33 cellular contexts compared by ENCODE assay signal in the genomic region with DNA sequence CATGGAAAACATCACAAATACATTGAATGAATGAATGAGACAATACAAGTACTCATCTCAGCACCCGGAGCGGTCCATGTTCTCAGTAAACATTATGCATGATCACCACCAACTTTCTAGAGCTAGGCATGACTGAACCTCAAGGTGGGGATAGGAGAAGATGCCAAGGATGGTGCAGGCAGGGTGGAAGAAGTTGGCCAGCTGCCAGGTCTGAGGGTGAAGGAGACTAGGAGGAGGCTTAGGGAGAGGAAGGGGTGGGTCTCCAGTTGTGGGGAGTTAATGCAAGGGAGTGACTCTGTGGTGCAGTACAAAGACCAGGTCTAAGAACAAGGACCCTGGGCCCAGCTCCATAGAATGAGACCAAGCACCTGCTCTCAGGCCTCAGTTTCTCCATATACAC.
"Had no signal": no experiment of that assay in that cellular context is flagged by ENCODE, and none has a peak within 500 bp of the region (broad histone marks: within the 10 kb centered on the region; RNA-seq: fewer than 3 reads in every experiment).

No MANE protein-coding gene starts in this region.

- H3K27ac ChIP-seq: adrenal gland, body of pancreas, brain microvascular endothelial cell, breast epithelium, VCaP had no signal

- H3K9me3 ChIP-seq: adrenal gland, body of pancreas had no signal

- H3K4me3 ChIP-seq: adrenal gland, body of pancreas, breast epithelium had no signal

- H3K36me3 ChIP-seq: adrenal gland, brain microvascular endothelial cell, breast epithelium had no signal

- H3K27me3 ChIP-seq: body of pancreas, brain microvascular endothelial cell, breast epithelium had no signal

- H3K4me1 ChIP-seq: adrenal gland, body of pancreas, breast epithelium had no signal

- FAIRE-seq: astrocyte, TTC549 had no signal

- DNase-seq: activated B cell treated with CpG ODN at 0.5 μM for 24 hours; activated CD4-positive, alpha-beta memory T cell treated with anti-CD3 and anti-CD28 coated beads for 36 hours; activated CD4-positive, alpha-beta T cell treated with anti-CD3 and anti-CD28 coated beads for 4 hours; activated CD4-positive, alpha-beta T cell treated with anti-CD3 and anti-CD28 coated beads, Interleukin-2, amount 10 ng/mL, durations not matched to agents 24 days and 14 days; activated CD4-positive, alpha-beta T cell treated with anti-CD3 and anti-CD28 coated beads, Interleukin-2, amount 50 U/mL, for 1 hour; activated CD4-positive, alpha-beta T cell treated with anti-CD3 and anti-CD28 coated beads, Interleukin-2, amount 50 U/mL, for 4 hours; activated CD4-positive, CD25-positive, alpha-beta regulatory T cell treated with anti-CD3 and anti-CD28 coated beads, Interleukin-2, amount 50 U/mL, for 72 hours; activated CD8-positive, alpha-beta memory T cell treated with anti-CD3 and anti-CD28 coated beads, Interleukin-2, amount 50 U/mL, for 4 hours; activated CD8-positive, alpha-beta T cell treated with anti-CD3 and anti-CD28 coated beads for 36 hours; activated effector memory CD4-positive, alpha-beta T cell treated with anti-CD3 and anti-CD28 coated beads, Interleukin-2, amount 50 U/mL, for 16 hours; activated gamma-delta T cell treated with Interleukin-2 at 50 U/mL for 16 hours; activated naive CD4-positive, alpha-beta T cell; activated naive CD4-positive, alpha-beta T cell treated with anti-CD3 and anti-CD28 coated beads for 36 hours; activated naive CD4-positive, alpha-beta T cell treated with anti-CD3 and anti-CD28 coated beads, Interleukin-2, amount 50 U/mL, for 16 hours; activated naive CD8-positive, alpha-beta T cell treated with anti-CD3 and anti-CD28 coated beads for 36 hours; activated T-cell treated with anti-CD3 and anti-CD28 coated beads for 4 hours; activated T-cell treated with anti-CD3 and anti-CD28 coated beads, Interleukin-2, amount 50 U/mL, for 1 hour; activated T-cell treated with anti-CD3 and anti-CD28 coated beads, Interleukin-2, amount 50 U/mL, for 4 hours; activated T-cell treated with anti-CD3 and anti-CD28 coated beads, Interleukin-2, amount 50 U/mL, for 72 hours; adrenal gland; amniotic stem cell; body of pancreas; brain microvascular endothelial cell; caudate nucleus; cerebellar nuclear complex; T-helper 2 cell; T-helper 9 cell had no signal

- ATAC-seq: activated CD8-positive, alpha-beta T cell treated with anti-CD3 and anti-CD28 coated beads for 36 hours; activated naive CD4-positive, alpha-beta T cell treated with anti-CD3 and anti-CD28 coated beads, Interleukin-2, amount 50 U/mL, for 72 hours; activated T-cell treated with anti-CD3 and anti-CD28 coated beads, Interleukin-2, amount 50 U/mL, for 4 hours; activated T-cell treated with anti-CD3 and anti-CD28 coated beads, Interleukin-2, amount 50 U/mL, for 72 hours; activated T-helper 17 cell treated with anti-CD3 and anti-CD28 coated beads, Interleukin-2, amount 50 U/mL, for 72 hours; body of pancreas had no signal
